Comparison of ENCODE assay signal across 8 cellular contexts in the genomic region with DNA sequence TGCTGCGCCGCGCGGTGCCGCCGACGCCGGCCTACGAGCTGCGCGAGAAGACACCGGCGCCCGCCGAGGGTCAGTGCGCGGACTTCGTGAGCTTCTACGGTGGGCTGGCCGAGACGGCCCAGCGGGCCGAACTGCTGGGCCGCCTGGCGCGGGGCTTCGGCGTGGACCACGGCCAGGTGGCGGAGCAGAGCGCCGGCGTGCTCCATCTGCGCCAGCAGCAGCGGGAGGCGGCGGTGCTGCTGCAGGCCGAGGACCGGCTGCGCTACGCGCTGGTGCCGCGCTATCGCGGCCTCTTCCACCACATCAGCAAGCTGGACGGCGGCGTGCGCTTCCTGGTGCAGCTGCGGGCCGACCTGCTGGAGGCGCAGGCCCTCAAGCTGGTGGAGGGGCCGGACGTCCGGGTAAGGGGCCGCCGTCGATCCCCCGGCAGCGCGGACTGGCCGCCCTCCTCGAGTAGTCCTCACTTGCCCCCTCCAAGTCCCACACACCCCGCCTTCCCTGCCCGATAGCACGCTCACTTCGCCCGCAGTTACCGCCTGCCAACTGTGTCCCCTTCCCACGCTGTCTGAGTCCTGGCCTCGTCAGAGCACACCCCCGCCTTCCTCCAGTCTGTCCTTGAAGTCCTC. TPM values are rescaled to one million over a fixed set of nuclear protein-coding genes. Genes with fewer than 3 reads are reported as not detected.
A peak's percentile ranks its signal among the peaks of the same experiment; 100 is the strongest.
DNase-seq lines count a peak whose midpoint lies in the region; ATAC-seq and TF ChIP-seq lines count a peak whose summit lies in the region.

No MANE protein-coding gene starts in this region.

- H3K9me3 ChIP-seq in CD4-positive, alpha-beta memory T cell (ENCODE audit: control insufficient read depth in 1 of 2, low read length in 2 of 2) = no peaks in the 10 kb centered on the region
- no peaks in the 10 kb centered on the region for H3K9me3 ChIP-seq in T-helper 17 cell (ENCODE audit: control insufficient read depth, low read length, poor library complexity, severe bottlenecking)

- H3K4me3 ChIP-seq in CD4-positive, alpha-beta memory T cell (ENCODE audit: low read length in 2 of 2) = peak overlapping the region; percentile 67 to 73

- peak overlapping the region; percentile 53 for H3K27ac ChIP-seq in CD4-positive, alpha-beta memory T cell (ENCODE audit: low read depth, low read length)

- H3K27ac Mint-ChIP-seq in CD4-positive, alpha-beta memory T cell = peak overlapping the region; percentile 39 to 97 (median 90)
- peak overlapping the region; percentile 77 for H3K27ac Mint-ChIP-seq in T-helper 17 cell
- peak overlapping the region; percentile 42 to 97 (median 90) for H3K27ac Mint-ChIP-seq in brain

- peak overlapping the region; percentile 87 to 98 (median 92) for H3K4me3 Mint-ChIP-seq in CD4-positive, alpha-beta memory T cell
- H3K4me3 Mint-ChIP-seq in T-helper 17 cell = peak overlapping the region; percentile 99
- peak overlapping the region; percentile 94 to 99 (median 96) for H3K4me3 Mint-ChIP-seq in brain

- CTCF ChIA-PET in CD4-positive, alpha-beta memory T cell (lab: Charles Lee; ENCODE audit: partially characterized antibody) = interaction anchor here (1.0 to 1.3 kb wide), 2 partner anchors 12 to 30 kb away, joined by 3 read pairs; no protein-coding TSS in a partner anchor

- DNase-seq in CD4-positive, alpha-beta memory T cell = peak; percentile 6 to 55 (median 39)
- DNase-seq in T-helper 17 cell = peak; percentile 8 to 26 (median 24)
- peak; percentile 63 for DNase-seq in iPS-NIHi7 (ENCODE audit: extremely low spot score)
- peak; percentile 31 for DNase-seq in stimulated activated CD4-positive, alpha-beta T cell treated with anti-CD3 and anti-CD28 coated beads, Interleukin-12 subunit alpha, Interleukin-12 subunit beta, amount 100 ng/mL, for 4 hours
- DNase-seq in ureter (ENCODE audit: low spot score) = no peak

- H3K36me3 Mint-ChIP-seq in CD4-positive, alpha-beta memory T cell = peaks cover 0 to 5% of the 10 kb centered on the region in 2 donors
- peaks cover 3% of the 10 kb centered on the region for H3K36me3 Mint-ChIP-seq in T-helper 17 cell (ENCODE audit: low read depth)
- H3K36me3 Mint-ChIP-seq in brain = no peaks in the 10 kb centered on the region

- POLR2A ChIA-PET in CD4-positive, alpha-beta memory T cell (lab: Charles Lee; ENCODE audit: partially characterized antibody) = interaction anchor here (0.9 to 2.0 kb wide), 4 partner anchors 73 to 288 kb away, joined by 3 to 17 read pairs (median 4); partner anchors contain the start of genes HSBP1, MBTPS1 and TAF1C

- H3K27me3 ChIP-seq in CD4-positive, alpha-beta memory T cell (ENCODE audit: insufficient read depth, low read length) = no peaks in the 10 kb centered on the region

- no peaks in the 10 kb centered on the region for H3K9me3 Mint-ChIP-seq in CD4-positive, alpha-beta memory T cell
- H3K9me3 Mint-ChIP-seq in brain = no peaks in the 10 kb centered on the region

- intact Hi-C loops in CD4-positive, alpha-beta memory T cell (cut with micrococcal nuclease) = loop anchor here (1.0 to 5.0 kb wide), 2 partner anchors 72 to 92 kb away; partner anchors contain the start of gene HSBP1

- no peaks in the 10 kb centered on the region for H3K36me3 ChIP-seq in CD4-positive, alpha-beta memory T cell (ENCODE audit: insufficient read depth, low read length)

- no peak for TF ChIP-seq CTCF in brain (conservative IDR thresholded peaks at IDR 0.05)

- H3K4me1 ChIP-seq in CD4-positive, alpha-beta memory T cell (ENCODE audit: insufficient read depth, low read length) = peaks cover 22% of the 10 kb centered on the region

- peaks cover 23 to 47% (median 34%) of the 10 kb centered on the region in 4 donors for H3K4me1 Mint-ChIP-seq in CD4-positive, alpha-beta memory T cell
- H3K4me1 Mint-ChIP-seq in T-helper 17 cell (peaks cover 29% of the 10 kb centered on the region), brain (peaks cover 61% of the 10 kb centered on the region)

- peak; percentile 60 for ATAC-seq in GM19372 (IDR thresholded peaks at IDR 0.05; ENCODE audit: low read depth, unreplicated experiment)
- peak; percentile 46 for ATAC-seq in HG03457 (IDR thresholded peaks at IDR 0.05; ENCODE audit: unreplicated experiment)
- ATAC-seq in T-helper 17 cell = peak; percentile 65

- H3K27me3 Mint-ChIP-seq in CD4-positive, alpha-beta memory T cell = no peaks in the 10 kb centered on the region
- H3K27me3 Mint-ChIP-seq in T-helper 17 cell = peaks cover 13% of the 10 kb centered on the region
- peaks cover 4% of the 10 kb centered on the region for H3K27me3 Mint-ChIP-seq in brain

RNA-seq across cellular contexts. Expression of gene MLYCD, which starts 0.5 kb away (rescaled TPM):
- 10 to 100 TPM in 1 of 2 experiments, 1 to 10 TPM in 1; 9.7 to 11.1 TPM for total RNA-seq in CD4-positive, alpha-beta memory T cell
- 1 to 10 TPM in 1 of 2 donors, under 1 TPM in 1; 0.81 to 2.8 TPM for polyA plus RNA-seq in CD4-positive, alpha-beta memory T cell
- total RNA-seq in T-helper 17 cell (1 to 10 TPM; 4.7 to 6.2 TPM), ureter (18.3 TPM)
- 2.5 TPM for polyA plus RNA-seq in brain (ENCODE audit: insufficient read depth, low read depth, low replicate concordance)

RNA-seq across cellular contexts. Expression of gene OSGIN1, which starts 53.7 kb away (rescaled TPM):
- total RNA-seq in CD4-positive, alpha-beta memory T cell = 1 to 10 TPM; 1.1 to 1.2 TPM
- under 1 TPM in 1 of 2 donors, not detected in 1; 0.28 TPM for polyA plus RNA-seq in CD4-positive, alpha-beta memory T cell
- 1 to 10 TPM; 1.1 to 1.4 TPM for total RNA-seq in T-helper 17 cell
- 2.9 TPM for polyA plus RNA-seq in brain (ENCODE audit: insufficient read depth, low read depth, low replicate concordance)
- total RNA-seq in ureter = 5.9 TPM
